In genomic region chr7:47393406-47393805, GRCh38 we compare ENCODE assay signal across 15 cellular contexts.
A peak's percentile ranks its signal among the peaks of the same experiment; 100 is the strongest.
DNase-seq lines count a peak whose midpoint lies in the region; ATAC-seq and TF ChIP-seq lines count a peak whose summit lies in the region.
"Had no signal": no experiment of that assay in that cellular context is flagged by ENCODE, and none has a peak within 500 bp of the region (broad histone marks: within the 10 kb centered on the region; RNA-seq: fewer than 3 reads in every experiment).

No MANE protein-coding gene starts in this region.

- H3K27ac ChIP-seq in BLaER1 treated with 17β-estradiol and CSF1 and Interleukin-3, amounts not matched to agents 10 nM and 100 nM: no peak overlapping the region
- H3K27ac ChIP-seq in stomach: no peak overlapping the region
- H3K27ac ChIP-seq in mesendoderm (ENCODE audit: low read depth, low read length): no peak overlapping the region
- H3K27ac ChIP-seq: C4-2B, HL-60 had no signal

- H3K4me3 ChIP-seq in BLaER1 treated with 17β-estradiol and CSF1 and Interleukin-3, amounts not matched to agents 10 nM and 100 nM: no peak overlapping the region
- H3K4me3 ChIP-seq in stomach (no peak overlapping the region), mesendoderm (ENCODE audit: low read length) (no peak overlapping the region)
- H3K4me3 ChIP-seq: GM23338 had no signal

- no peak for TF ChIP-seq POLR2A in stomach (IDR thresholded peaks at IDR 0.05)

- ATAC-seq in GM19351 (IDR thresholded peaks at IDR 0.05; ENCODE audit: unreplicated experiment): no peak
- ATAC-seq: GM23338 had no signal

- no peak overlapping the region for H2BK120ac ChIP-seq in mesendoderm (ENCODE audit: low read depth, low read length)

- no peak overlapping the region for H2AK5ac ChIP-seq in mesendoderm (ENCODE audit: low read length)

- H3K79me2 ChIP-seq in mesendoderm (ENCODE audit: control insufficient read depth, insufficient read depth, low read length): no peaks in the 10 kb centered on the region

- no peaks in the 10 kb centered on the region for H3K79me1 ChIP-seq in mesendoderm (ENCODE audit: low read length)

- H3K18ac ChIP-seq in mesendoderm (ENCODE audit: low read length): no peak overlapping the region

- H3K56ac ChIP-seq in mesendoderm (ENCODE audit: low read length): no peak overlapping the region

- no peak for TF ChIP-seq EP300 in stomach (IDR thresholded peaks at IDR 0.05)

- H3K4me1 ChIP-seq in BLaER1 treated with 17β-estradiol and CSF1 and Interleukin-3, amounts not matched to agents 10 nM and 100 nM: peaks cover 26 to 47% (median 33%) of the 10 kb centered on the region in 10 experiments
- peaks cover 12 to 32% (median 22%) of the 10 kb centered on the region in 4 donors for H3K4me1 ChIP-seq in stomach
- no peaks in the 10 kb centered on the region for H3K4me1 ChIP-seq in mesendoderm (ENCODE audit: control insufficient read depth, low read depth, low read length)

- H3K4me2 ChIP-seq in BLaER1 treated with 17β-estradiol and CSF1 and Interleukin-3, amounts not matched to agents 10 nM and 100 nM: peak overlapping the region in 7 of 11 experiments; percentile 40 to 73 (median 58); a peak in 8 of 22 replicates
- no peak overlapping the region for H3K4me2 ChIP-seq in mesendoderm (ENCODE audit: low read length)
- H3K4me2 ChIP-seq: GM23338 had no signal

- no peak overlapping the region for H4K5ac ChIP-seq in mesendoderm (ENCODE audit: low read length)

- H3K4ac ChIP-seq in mesendoderm (ENCODE audit: low read depth, low read length): no peak overlapping the region

- 80 to 95% (median 86%) methylated on average over 7 of the region's 7 CpGs for WGBS in stomach, 5 donors
- no CpG with 5 or more reads among the region's 7 CpGs for WGBS in mesendoderm (ENCODE audit: extremely low coverage, insufficient coverage, low lambda C conversion rate)

- H2BK15ac ChIP-seq in mesendoderm (replicated peaks; ENCODE audit: low read depth): no peak overlapping the region

- no peak overlapping the region for H4K8ac ChIP-seq in mesendoderm (ENCODE audit: low read depth, low read length)

- H2BK5ac ChIP-seq in mesendoderm (ENCODE audit: low read length): no peak overlapping the region

- no peak for TF ChIP-seq CTCF in stomach (IDR thresholded peaks at IDR 0.05)

- H4K20me1 ChIP-seq in BLaER1 treated with 17β-estradiol and CSF1 and Interleukin-3, amounts not matched to agents 10 nM and 100 nM: peaks cover 17 to 99% (median 28%) of the 10 kb centered on the region in 11 experiments; a peak in 20 of 22 replicates

- H3K36me3 ChIP-seq in BLaER1 treated with 17β-estradiol and CSF1 and Interleukin-3, amounts not matched to agents 10 nM and 100 nM: peaks cover 31 to 97% (median 74%) of the 10 kb centered on the region in 11 experiments
- H3K36me3 ChIP-seq in stomach: peaks cover 33 to 77% (median 68%) of the 10 kb centered on the region in 4 donors
- no peaks in the 10 kb centered on the region for H3K36me3 ChIP-seq in mesendoderm (ENCODE audit: control insufficient read depth, insufficient read depth, low read length)

- no peak overlapping the region for H3K23ac ChIP-seq in mesendoderm (ENCODE audit: low read length)

- intact Hi-C loops in stomach (cut with DNase I; ENCODE audit: low total_unique reads): no loop called here

- peaks cover 0 to 8% (median 0%) of the 10 kb centered on the region in 11 experiments; a peak in 1 of 22 replicates for H3K9me3 ChIP-seq in BLaER1 treated with 17β-estradiol and CSF1 and Interleukin-3, amounts not matched to agents 10 nM and 100 nM (replicated peaks in 1 of 11)
- no peaks in the 10 kb centered on the region for H3K9me3 ChIP-seq in stomach

- no peak overlapping the region for H3K9ac ChIP-seq in BLaER1 treated with 17β-estradiol and CSF1 and Interleukin-3, amounts not matched to agents 10 nM and 100 nM
- H3K9ac ChIP-seq in mesendoderm (ENCODE audit: low read length): no peak overlapping the region

- peaks cover 0 to 33% (median 23%) of the 10 kb centered on the region in 11 experiments; a peak in 14 of 22 replicates for H3K27me3 ChIP-seq in BLaER1 treated with 17β-estradiol and CSF1 and Interleukin-3, amounts not matched to agents 10 nM and 100 nM
- no peaks in the 10 kb centered on the region for H3K27me3 ChIP-seq in stomach
- no peaks in the 10 kb centered on the region for H3K27me3 ChIP-seq in mesendoderm (ENCODE audit: insufficient read depth, low read length, poor library complexity)

- DNase-seq in mesenteric fat pad (ENCODE audit: low spot score) (peak; percentile 55), stomach (peak; percentile 15), NK-92 (lab: John Stamatoyannopoulos, UW; ENCODE audit: unreplicated experiment) (no peak), mesendoderm (no peak)
- DNase-seq: CD4-positive, alpha-beta T cell; DMS153; DMS79; GDM1; HCEC 1CT; IMR-90 had no signal

Comparison
In these comparisons a context has a peak if more than half of its experiments do, and no peak if none do; other contexts are left out.
1. DNase-seq: peak in mesenteric fat pad (single experiment) and stomach (single experiment); none in NK-92 (single experiment) and mesendoderm (single experiment).